ENCODE assay signal across 12 cellular contexts in genomic region chr13:50518791-50519201, GRCh38.
DNase-seq lines count a peak whose midpoint lies in the region; ATAC-seq and TF ChIP-seq lines count a peak whose summit lies in the region.
"Had no signal": no experiment of that assay in that cellular context is flagged by ENCODE, and none has a peak within 500 bp of the region (broad histone marks: within the 10 kb centered on the region; RNA-seq: fewer than 3 reads in every experiment).

No MANE protein-coding gene starts in this region.

- DNase-seq in left cardiac atrium = peak; percentile 21
- no peak for DNase-seq in cardiac septum (ENCODE audit: low spot score)
- peak; percentile 77 for DNase-seq in foreskin melanocyte
- DNase-seq in myocyte (ENCODE audit: low read depth) = peak; percentile 75
- no peak for DNase-seq in upper lobe of right lung
- no peak for DNase-seq in NCI-H748 (lab: John Stamatoyannopoulos, UW; ENCODE audit: unreplicated experiment)
- DNase-seq in stimulated activated CD4-positive, alpha-beta T cell treated with anti-CD3 and anti-CD28 coated beads, Interleukin-2, amount 100 ng/mL, for 24 hours = no peak
- DNase-seq: activated naive CD4-positive, alpha-beta T cell treated with anti-CD3 and anti-CD28 coated beads for 36 hours; Calu3; NCI-H1105 treated with DMSO at 0.1 percent for 48 hours; NCI-H526 had no signal

- H3K27me3 ChIP-seq in upper lobe of right lung = no peaks in the 10 kb centered on the region

- no peaks in the 10 kb centered on the region for H3K36me3 ChIP-seq in upper lobe of right lung

- H3K9me3 ChIP-seq in upper lobe of right lung = no peaks in the 10 kb centered on the region

- peak overlapping the region; percentile 34 for H3K27ac ChIP-seq in upper lobe of right lung

- ATAC-seq in left cardiac atrium = peak in 1 of 2 donors; percentile 10
- peak; percentile 16 for ATAC-seq in upper lobe of right lung
- no peak for ATAC-seq in HG02981 (IDR thresholded peaks at IDR 0.05; ENCODE audit: unreplicated experiment)

- H3K4me1 ChIP-seq in upper lobe of right lung = peaks cover 53% of the 10 kb centered on the region

- no peak for TF ChIP-seq CTCF in upper lobe of right lung (IDR thresholded peaks at IDR 0.05)

- intact Hi-C loops in left cardiac atrium (cut with DNase I) = loop anchor here in 1 of 2 donors (10.0 kb wide), 1 partner anchor 544 kb away; no protein-coding TSS in a partner anchor
- intact Hi-C loops in cardiac septum (cut with DNase I) = no loop called here
- intact Hi-C loops in upper lobe of right lung (cut with DNase I) = no loop called here

- H3K4me3 ChIP-seq in upper lobe of right lung = no peak overlapping the region

Comparison
In these comparisons a context has a peak if more than half of its experiments do, and no peak if none do; other contexts are left out.
1. DNase-seq: peak in left cardiac atrium (single experiment), foreskin melanocyte (single experiment) and myocyte (single experiment); none in cardiac septum (single experiment), upper lobe of right lung (single experiment), NCI-H748 (single experiment) and stimulated activated CD4-positive, alpha-beta T cell treated with anti-CD3 and anti-CD28 coated beads, Interleukin-2, amount 100 ng/mL, for 24 hours (0 of 2).